In genomic region chr2:110678457-110679336, GRCh38 we compare ENCODE assay signal across 8 cellular contexts. TPM values are rescaled to one million over a fixed set of nuclear protein-coding genes. Genes with fewer than 3 reads are reported as not detected.
DNase-seq lines count a peak whose midpoint lies in the region; ATAC-seq and TF ChIP-seq lines count a peak whose summit lies in the region.

No MANE protein-coding gene starts in this region.

- H2BK15ac ChIP-seq in mesendoderm (replicated peaks; ENCODE audit: low read depth), result peak overlapping the region; percentile 64

- H3K27me3 ChIP-seq in WERI-Rb-1 (ENCODE audit: insufficient read depth, low read depth, severe bottlenecking) (peaks cover 32% of the 10 kb centered on the region), mesendoderm (ENCODE audit: insufficient read depth, low read length, poor library complexity) (no peaks in the 10 kb centered on the region)

- DNase-seq in WERI-Rb-1, result peak; percentile 13
- DNase-seq in ecto neural progenitor cell (ENCODE audit: low spot score), result peak; percentile 63
- peak; percentile 17 for DNase-seq in mesendoderm

- H3K4me3 ChIP-seq in WERI-Rb-1 (ENCODE audit: low read depth, low read length) (peak overlapping the region; percentile 94), mesendoderm (ENCODE audit: low read length) (peak overlapping the region; percentile 50)

- H2AK5ac ChIP-seq in mesendoderm (ENCODE audit: low read length), result peak overlapping the region; percentile 6

- H3K4ac ChIP-seq in mesendoderm (ENCODE audit: low read depth, low read length), result peak overlapping the region; percentile 88

- peaks cover 6% of the 10 kb centered on the region for H3K79me1 ChIP-seq in mesendoderm (ENCODE audit: low read length)

- WGBS in mesendoderm (ENCODE audit: extremely low coverage, insufficient coverage, low lambda C conversion rate), result no CpG with 5 or more reads among the region's 28 CpGs

- H3K79me2 ChIP-seq in mesendoderm (ENCODE audit: control insufficient read depth, insufficient read depth, low read length), result peaks cover 20% of the 10 kb centered on the region

- no peak for TF ChIP-seq CTCF in WERI-Rb-1 (IDR thresholded peaks at IDR 0.05; ENCODE audit: low read depth, low read length)

- H4K5ac ChIP-seq in mesendoderm (ENCODE audit: low read length), result no peak overlapping the region

- peak overlapping the region; percentile 16 for H2BK5ac ChIP-seq in mesendoderm (ENCODE audit: low read length)

- H3K18ac ChIP-seq in mesendoderm (ENCODE audit: low read length), result peak overlapping the region; percentile 69

- TF ChIP-seq RAD21 in Ishikawa (IDR thresholded peaks at IDR 0.05; ENCODE audit: low read depth), result no peak

- peak overlapping the region; percentile 81 for H3K4me2 ChIP-seq in mesendoderm (ENCODE audit: low read length)

- TF ChIP-seq EP300 in Ishikawa (IDR thresholded peaks at IDR 0.05; ENCODE audit: borderline replicate concordance), result no peak

- H3K36me3 ChIP-seq in ES-I3 (ENCODE audit: insufficient read depth, low read length) (peaks cover 2% of the 10 kb centered on the region; the same call in 1 of the 2 replicates), WERI-Rb-1 (peaks cover 3% of the 10 kb centered on the region), mesendoderm (ENCODE audit: control insufficient read depth, insufficient read depth, low read length) (no peaks in the 10 kb centered on the region)

- peak overlapping the region; percentile 90 for H3K56ac ChIP-seq in mesendoderm (ENCODE audit: low read length)

- no peaks in the 10 kb centered on the region for H3K9me3 ChIP-seq in ES-I3 (ENCODE audit: control insufficient read depth, insufficient read depth, low read length)
- no peaks in the 10 kb centered on the region for H3K9me3 ChIP-seq in WERI-Rb-1 (ENCODE audit: severe bottlenecking)

- H2BK120ac ChIP-seq in mesendoderm (ENCODE audit: low read depth, low read length), result no peak overlapping the region

- ATAC-seq in HG02973 (IDR thresholded peaks at IDR 0.05; ENCODE audit: unreplicated experiment), result no peak
- ATAC-seq in HG03571 (IDR thresholded peaks at IDR 0.05; ENCODE audit: unreplicated experiment), result no peak

- no peak overlapping the region for H3K23ac ChIP-seq in mesendoderm (ENCODE audit: low read length)

- peaks cover 18% of the 10 kb centered on the region for H3K4me1 ChIP-seq in ES-I3 (ENCODE audit: insufficient read depth, low read length)
- H3K4me1 ChIP-seq in mesendoderm (ENCODE audit: control insufficient read depth, low read depth, low read length), result peaks cover 7% of the 10 kb centered on the region

- H3K9ac ChIP-seq in ES-I3 (ENCODE audit: low read depth, low read length) (peak overlapping the region; percentile 91), mesendoderm (ENCODE audit: low read length) (peak overlapping the region; percentile 75)

- no peak overlapping the region for H4K8ac ChIP-seq in mesendoderm (ENCODE audit: low read depth, low read length)

- H3K27ac ChIP-seq in WERI-Rb-1 (peak overlapping the region; percentile 74), mesendoderm (ENCODE audit: low read depth, low read length) (peak overlapping the region; percentile 45), temporal lobe (ENCODE audit: low read depth, low read length) (peak overlapping the region; percentile 83)

TF ChIP-seq in Ishikawa, 13 proteins besides CTCF, POLR2A, EP300 and RAD21:
- TF ChIP-seq TAF1 (IDR thresholded peaks at IDR 0.05; ENCODE audit: low read depth) (no peak), ZBTB7A (IDR thresholded peaks at IDR 0.05; ENCODE audit: low read depth) (peak; percentile 61; the same call in 1 of the 2 replicates), EGR1 (IDR thresholded peaks at IDR 0.05) (no peak)

RNA-seq across cellular contexts. Expression of gene BUB1, which starts 0.8 kb away (rescaled TPM):
- 79.4 TPM for polyA plus RNA-seq in mesendoderm (2013, experiment 1 of 2)
- polyA plus RNA-seq in mesendoderm (2013, experiment 2 of 2), result 74.5 TPM
- 6.1 TPM for total RNA-seq in temporal lobe

RNA-seq across cellular contexts. Expression of gene ACOXL, which starts 53.7 kb away (rescaled TPM):
- 1.3 TPM for polyA plus RNA-seq in mesendoderm (2013, experiment 1 of 2)
- 1.3 TPM for polyA plus RNA-seq in mesendoderm (2013, experiment 2 of 2)
- total RNA-seq in temporal lobe, result not detected

Comparison
In these comparisons a context has a peak if more than half of its experiments do, and no peak if none do; other contexts are left out.
1. DNase-seq: peak in every context shown above with its lines; median percentile 63 in ecto neural progenitor cell; 17 in mesendoderm; 13 in WERI-Rb-1.